Comparison of ENCODE assay signal across 9 cellular contexts in genomic region chrX:38220936-38221386, GRCh38. TPM values are rescaled to one million over a fixed set of nuclear protein-coding genes. Genes with fewer than 3 reads are reported as not detected.
DNase-seq lines count a peak whose midpoint lies in the region; ATAC-seq lines count a peak whose summit lies in the region.
"Had no signal": no experiment of that assay in that cellular context is flagged by ENCODE, and none has a peak within 500 bp of the region (broad histone marks: within the 10 kb centered on the region; RNA-seq: fewer than 3 reads in every experiment).

No MANE protein-coding gene starts in this region.

- no peak overlapping the region for H3K18ac ChIP-seq in trophoblast cell (ENCODE audit: low read length)

- H3K79me1 ChIP-seq in trophoblast cell (ENCODE audit: low read length): no peaks in the 10 kb centered on the region

- H3K23ac ChIP-seq in trophoblast cell (ENCODE audit: low read length): no peak overlapping the region

- peaks cover 23% of the 10 kb centered on the region for H3K27me3 Mint-ChIP-seq in T-helper 17 cell

- H3K14ac ChIP-seq in trophoblast cell (ENCODE audit: low read length): no peak overlapping the region

- H3K36me3 Mint-ChIP-seq in T-helper 17 cell (ENCODE audit: low read depth): no peaks in the 10 kb centered on the region

- H2AFZ ChIP-seq in trophoblast cell (ENCODE audit: insufficient read depth, low read length, poor library complexity): peak overlapping the region; percentile 17

- no peak for ATAC-seq in T-helper 17 cell
- ATAC-seq in Right ventricle myocardium inferior: no peak
- ATAC-seq in HG02678 (IDR thresholded peaks at IDR 0.05; ENCODE audit: unreplicated experiment): no peak
- ATAC-seq in GM19328 (IDR thresholded peaks at IDR 0.05; ENCODE audit: unreplicated experiment): no peak
- ATAC-seq in HG02852 (IDR thresholded peaks at IDR 0.05; ENCODE audit: unreplicated experiment): no peak
- ATAC-seq: activated CD4-positive, CD25-positive, alpha-beta regulatory T cell treated with anti-CD3 and anti-CD28 coated beads, Interleukin-2, amount 50 U/mL, for 24 hours had no signal

- H3K27ac ChIP-seq in trophoblast cell (ENCODE audit: low read depth, low read length): no peak overlapping the region

- no peak overlapping the region for H3K4ac ChIP-seq in trophoblast cell (ENCODE audit: low read depth, low read length)

- no peaks in the 10 kb centered on the region for H3K79me2 ChIP-seq in trophoblast cell (ENCODE audit: control insufficient read depth, insufficient read depth, low read length, poor library complexity)

- peak overlapping the region; percentile 73 for H3K4me3 Mint-ChIP-seq in T-helper 17 cell

- no peaks in the 10 kb centered on the region for H3K36me3 ChIP-seq in trophoblast cell (ENCODE audit: control insufficient read depth in 1 of 2, insufficient read depth in 2 of 2, low read length in 2 of 2)

- H3K4me2 ChIP-seq in trophoblast cell (ENCODE audit: low read length): peak overlapping the region; percentile 94

- H4K12ac ChIP-seq in trophoblast cell (ENCODE audit: low read depth, low read length): no peak overlapping the region

- peak overlapping the region; percentile 32 for H4K8ac ChIP-seq in trophoblast cell (ENCODE audit: low read depth, low read length)

- H3K27me3 ChIP-seq in trophoblast cell (ENCODE audit: insufficient read depth, low read length): peaks cover 2% of the 10 kb centered on the region

- H3K9me3 ChIP-seq in T-helper 17 cell (ENCODE audit: control insufficient read depth, low read length, poor library complexity, severe bottlenecking): no peaks in the 10 kb centered on the region
- H3K9me3 ChIP-seq in trophoblast cell (ENCODE audit: insufficient read depth, low read depth, low read length): no peaks in the 10 kb centered on the region

- DNase-seq in ELR (ENCODE audit: low read depth) (peak; percentile 36), T-helper 17 cell (no peak), Right ventricle myocardium inferior (ENCODE audit: missing footprints) (peak; percentile 66), trophoblast cell (no peak)
- DNase-seq in central memory CD4-positive, alpha-beta T cell: no peak

- H3K9ac ChIP-seq in trophoblast cell (ENCODE audit: low read length): no peak overlapping the region

- H2BK5ac ChIP-seq in trophoblast cell (ENCODE audit: low read depth, low read length, poor library complexity): no peak overlapping the region

- no peak overlapping the region for H4K91ac ChIP-seq in trophoblast cell (ENCODE audit: low read depth, low read length)

- H2BK120ac ChIP-seq in trophoblast cell (ENCODE audit: insufficient read depth, low read length, poor library complexity): no peak overlapping the region

- peak overlapping the region; percentile 72 for H3K4me3 ChIP-seq in trophoblast cell (ENCODE audit: low read depth, low read length)

- H2BK12ac ChIP-seq in trophoblast cell (ENCODE audit: low read length): no peak overlapping the region

- H3K4me1 ChIP-seq in trophoblast cell (ENCODE audit: control insufficient read depth in 1 of 2, insufficient read depth in 2 of 2, low read length in 2 of 2): peaks cover 0 to 2% of the 10 kb centered on the region in 2 experiments

- WGBS in trophoblast cell (ENCODE audit: extremely low coverage, insufficient coverage, insufficient read length): no CpG with 5 or more reads among the region's 24 CpGs

- intact Hi-C loops in Right ventricle myocardium inferior (cut with DNase I): loop anchor here (1.0 to 5.0 kb wide), 2 partner anchors 41 to 106 kb away; partner anchors contain the start of gene RPGR

- H2AK5ac ChIP-seq in trophoblast cell (ENCODE audit: low read length): no peak overlapping the region

- H3K27ac Mint-ChIP-seq in T-helper 17 cell: no peak overlapping the region

- H3K4me1 Mint-ChIP-seq in T-helper 17 cell: no peaks in the 10 kb centered on the region

RNA-seq across cellular contexts. Expression of gene SRPX, which starts 0.3 kb away (rescaled TPM):
- total RNA-seq in T-helper 17 cell (under 1 TPM in 1 of 2 donors, not detected in 1; 0.30 TPM), Right ventricle myocardium inferior (63.8 TPM)
- 19.0 and 21.6 TPM in 2 replicates for polyA plus RNA-seq in trophoblast cell (2013)

Comparison
In these comparisons a context has a peak if more than half of its experiments do, and no peak if none do; other contexts are left out.
1. DNase-seq: peak in ELR (single experiment) and Right ventricle myocardium inferior (single experiment); none in T-helper 17 cell (0 of 3), trophoblast cell (0 of 2) and central memory CD4-positive, alpha-beta T cell (single experiment).
2. RNA of gene SRPX, which starts 0.3 kb away (total RNA-seq): 63.8 TPM in Right ventricle myocardium inferior (single experiment); 0.30 TPM in T-helper 17 cell; every median in the first group is over 10 times any median in the second.